Comparison of ENCODE assay signal across 11 cellular contexts in genomic region chr13:75395056-75395455, GRCh38.
A peak's percentile ranks its signal among the peaks of the same experiment; 100 is the strongest.
DNase-seq lines count a peak whose midpoint lies in the region; ATAC-seq and TF ChIP-seq lines count a peak whose summit lies in the region.
"Had no signal": no experiment of that assay in that cellular context is flagged by ENCODE, and none has a peak within 500 bp of the region (broad histone marks: within the 10 kb centered on the region; RNA-seq: fewer than 3 reads in every experiment).

No MANE protein-coding gene starts in this region.

- peak; percentile 61 for ATAC-seq in GM19035 (IDR thresholded peaks at IDR 0.05; ENCODE audit: unreplicated experiment)
- peak; percentile 50 for ATAC-seq in HG02973 (IDR thresholded peaks at IDR 0.05; ENCODE audit: unreplicated experiment)
- ATAC-seq: activated naive CD4-positive, alpha-beta T cell treated with anti-CD3 and anti-CD28 coated beads, Interleukin-2, amount 50 U/mL, for 72 hours; CD8-positive, alpha-beta T cell; heart left ventricle had no signal

- DNase-seq in NOMO-1 treated with dmso at 0.1 percent for 144 hours (lab: John Stamatoyannopoulos, UW; ENCODE audit: unreplicated experiment) (peak; percentile 70), pons (ENCODE audit: low spot score) (peak; percentile 42), GM10266 (ENCODE audit: extremely low spot score) (no peak), HT-29 (ENCODE audit: low spot score) (no peak)
- no peak for DNase-seq in activated T-cell treated with anti-CD3 and anti-CD28 coated beads, Interleukin-2, amount 50 U/mL, for 48 hours
- DNase-seq: CD8-positive, alpha-beta T cell; heart left ventricle; PC-9 had no signal

- TF ChIP-seq CTCF in GM10266 (IDR thresholded peaks at IDR 0.05; ENCODE audit: control insufficient read depth, insufficient read depth, low read depth, missing control alignments), result no peak

Comparison
In these comparisons a context has a peak if more than half of its experiments do, and no peak if none do; other contexts are left out.
1. DNase-seq: peak in NOMO-1 treated with dmso at 0.1 percent for 144 hours (single experiment) and pons (single experiment); none in GM10266 (single experiment), activated T-cell treated with anti-CD3 and anti-CD28 coated beads, Interleukin-2, amount 50 U/mL, for 48 hours (0 of 2) and HT-29 (single experiment).